Comparison of ENCODE assay signal across 9 cellular contexts in the genomic region with DNA sequence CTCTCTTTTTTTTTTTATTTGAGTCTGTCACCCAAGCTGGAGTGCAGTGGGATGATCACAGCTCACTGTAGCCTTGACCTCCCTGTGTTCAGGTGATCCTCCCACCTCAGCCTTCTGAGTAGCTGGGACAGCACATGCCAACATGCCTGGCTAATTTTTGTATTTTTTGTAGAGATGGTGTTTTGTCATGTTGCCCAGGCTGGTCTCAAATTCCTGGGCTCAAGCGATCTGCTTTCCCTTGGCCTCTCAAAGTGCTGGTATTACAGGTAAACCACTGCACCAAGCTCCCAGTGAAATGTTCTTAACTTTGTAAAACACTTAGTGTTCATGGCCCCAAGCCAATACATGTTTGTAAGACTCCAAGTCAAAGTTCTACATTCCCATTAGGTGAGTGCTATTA.
"Had no signal": no experiment of that assay in that cellular context is flagged by ENCODE, and none has a peak within 500 bp of the region (broad histone marks: within the 10 kb centered on the region; RNA-seq: fewer than 3 reads in every experiment).

No MANE protein-coding gene starts in this region.

- H3K9me3 Mint-ChIP-seq: GM23338 had no signal

- H2AFZ ChIP-seq: GM23248 had no signal

- H3K27ac Mint-ChIP-seq: GM23338, H9, HFFc6 had no signal

- H3K4me1 Mint-ChIP-seq: GM23338, H9 had no signal

- H3K36me3 ChIP-seq: HAP-1 had no signal

- H3K9me3 ChIP-seq: HAP-1 had no signal

- H3K4me3 Mint-ChIP-seq: GM23338, H9, HFFc6 had no signal

- H3K4me3 ChIP-seq: GM23248, GM23338, HAP-1 had no signal

- DNase-seq: GM23248, GOT3, H7, H9, HCEC 1CT, HFFc6 had no signal

- H3K9ac ChIP-seq: GM23248 had no signal

- H3K4me1 ChIP-seq: HAP-1 had no signal

- H3K27ac ChIP-seq: GM23248 had no signal

- ATAC-seq: GM23338, HCT116 had no signal

- H3K4me2 ChIP-seq: GM23338 had no signal
